ENCODE assay signal across 9 cellular contexts in the genomic region with DNA sequence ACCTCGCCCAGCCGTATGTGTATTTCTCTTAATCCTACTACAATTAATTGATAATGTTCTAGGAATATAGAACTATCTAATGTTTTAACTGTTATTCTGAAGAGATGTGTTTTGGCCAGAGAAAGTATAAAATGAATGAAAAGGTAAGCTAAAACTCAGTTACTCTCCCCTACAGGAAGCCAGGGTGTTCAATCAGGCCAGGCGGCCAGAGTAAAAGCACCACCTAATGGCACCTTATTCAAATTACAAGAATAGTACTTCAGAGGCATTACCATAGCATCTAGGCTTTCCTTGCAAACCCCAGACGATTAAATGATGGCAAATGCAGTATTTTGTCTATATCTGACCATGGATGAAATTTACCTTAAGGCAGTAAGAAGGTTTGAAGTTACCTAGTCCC. TPM values are rescaled to one million over a fixed set of nuclear protein-coding genes. Genes with fewer than 3 reads are reported as not detected.
DNase-seq lines count a peak whose midpoint lies in the region; ATAC-seq, FAIRE-seq and TF ChIP-seq lines count a peak whose summit lies in the region.
"Had no signal": no experiment of that assay in that cellular context is flagged by ENCODE, and none has a peak within 500 bp of the region (broad histone marks: within the 10 kb centered on the region; RNA-seq: fewer than 3 reads in every experiment).

No MANE protein-coding gene starts in this region.

- peaks cover 12% of the 10 kb centered on the region for H3K27me3 Mint-ChIP-seq in activated naive CD8-positive, alpha-beta T cell treated with anti-CD3 and anti-CD28 coated beads for 36 hours
- peaks cover 4% of the 10 kb centered on the region for H3K27me3 Mint-ChIP-seq in activated naive CD8-positive, alpha-beta T cell treated with anti-CD3 and anti-CD28 coated beads, Interleukin-2, amount 50 U/mL, for 24 hours
- H3K27me3 Mint-ChIP-seq: central memory CD8-positive, alpha-beta T cell had no signal

- no peak overlapping the region for H3K27ac Mint-ChIP-seq in activated naive CD8-positive, alpha-beta T cell treated with anti-CD3 and anti-CD28 coated beads for 36 hours
- H3K27ac Mint-ChIP-seq in activated naive CD8-positive, alpha-beta T cell treated with anti-CD3 and anti-CD28 coated beads, Interleukin-2, amount 50 U/mL, for 24 hours = no peak overlapping the region

- no peak for ATAC-seq in activated naive CD8-positive, alpha-beta T cell treated with anti-CD3 and anti-CD28 coated beads, Interleukin-2, amount 50 U/mL, for 24 hours
- ATAC-seq in HG03457 (IDR thresholded peaks at IDR 0.05; ENCODE audit: unreplicated experiment) = no peak

- H3K36me3 ChIP-seq in bronchial epithelial cell (ENCODE audit: control insufficient read depth, insufficient read depth, low read length) = no peaks in the 10 kb centered on the region

- H3K4me1 Mint-ChIP-seq in activated naive CD8-positive, alpha-beta T cell treated with anti-CD3 and anti-CD28 coated beads for 36 hours = no peaks in the 10 kb centered on the region
- peaks cover 5% of the 10 kb centered on the region for H3K4me1 Mint-ChIP-seq in activated naive CD8-positive, alpha-beta T cell treated with anti-CD3 and anti-CD28 coated beads, Interleukin-2, amount 50 U/mL, for 24 hours
- H3K4me1 Mint-ChIP-seq: central memory CD8-positive, alpha-beta T cell had no signal

- FAIRE-seq in bronchial epithelial cell (lab: Jason Lieb, UNC) (no peak), urothelium cell line (lab: Jason Lieb, UNC) (no peak)

- no peaks in the 10 kb centered on the region for H3K36me3 Mint-ChIP-seq in activated naive CD8-positive, alpha-beta T cell treated with anti-CD3 and anti-CD28 coated beads for 36 hours
- H3K36me3 Mint-ChIP-seq in activated naive CD8-positive, alpha-beta T cell treated with anti-CD3 and anti-CD28 coated beads, Interleukin-2, amount 50 U/mL, for 24 hours (ENCODE audit: low read depth) = no peaks in the 10 kb centered on the region

- no peaks in the 10 kb centered on the region for H3K27me3 ChIP-seq in bronchial epithelial cell (ENCODE audit: control insufficient read depth, insufficient read depth, low read length)

- no peak overlapping the region for H3K4me3 Mint-ChIP-seq in activated naive CD8-positive, alpha-beta T cell treated with anti-CD3 and anti-CD28 coated beads for 36 hours
- H3K4me3 Mint-ChIP-seq in activated naive CD8-positive, alpha-beta T cell treated with anti-CD3 and anti-CD28 coated beads, Interleukin-2, amount 50 U/mL, for 24 hours = no peak overlapping the region
- H3K4me3 Mint-ChIP-seq: central memory CD8-positive, alpha-beta T cell had no signal

- peaks cover 2% of the 10 kb centered on the region for H3K9me3 Mint-ChIP-seq in activated naive CD8-positive, alpha-beta T cell treated with anti-CD3 and anti-CD28 coated beads for 36 hours
- no peaks in the 10 kb centered on the region for H3K9me3 Mint-ChIP-seq in activated naive CD8-positive, alpha-beta T cell treated with anti-CD3 and anti-CD28 coated beads, Interleukin-2, amount 50 U/mL, for 24 hours
- H3K9me3 Mint-ChIP-seq: central memory CD8-positive, alpha-beta T cell had no signal

- TF ChIP-seq CTCF in NB4 (IDR thresholded peaks at IDR 0.05; ENCODE audit: low read depth, low read length) (peak; percentile 9), bronchial epithelial cell (IDR thresholded peaks at IDR 0.05; ENCODE audit: insufficient read depth, low read length, severe bottlenecking) (peak; percentile 15)

- peak; percentile 9 for DNase-seq in activated naive CD8-positive, alpha-beta T cell treated with anti-CD3 and anti-CD28 coated beads for 36 hours
- DNase-seq in activated naive CD8-positive, alpha-beta T cell treated with anti-CD3 and anti-CD28 coated beads, Interleukin-2, amount 50 U/mL, for 24 hours = no peak
- DNase-seq in NB4 (ENCODE audit: low read depth) (peak; percentile 42), bronchial epithelial cell (ENCODE audit: low read depth) (peak; percentile 20), urothelium cell line (ENCODE audit: low spot score) (peak; percentile 49), NCI-H2196 (lab: John Stamatoyannopoulos, UW; ENCODE audit: unreplicated experiment) (no peak)
- DNase-seq in activated CD4-positive, CD25-positive, alpha-beta regulatory T cell (lab: John Stamatoyannopoulos, UW) = no peak

- no peak for TF ChIP-seq POLR2A in NB4 (IDR thresholded peaks at IDR 0.05; ENCODE audit: extremely low read depth, insufficient read length)

- H3K4me3 ChIP-seq in NB4 (ENCODE audit: low read depth, low read length) (no peak overlapping the region), bronchial epithelial cell (ENCODE audit: low read depth, low read length) (no peak overlapping the region)

RNA-seq across cellular contexts. Expression of gene SLC12A8, which starts 10.4 kb away (rescaled TPM):
- 1 to 10 TPM; 1.8 to 1.9 TPM for total RNA-seq in activated naive CD8-positive, alpha-beta T cell treated with anti-CD3 and anti-CD28 coated beads for 36 hours
- 10.9 and 19.2 TPM in 2 replicates for total RNA-seq in bronchial epithelial cell

Comparison
In these comparisons a context has a peak if more than half of its experiments do, and no peak if none do; other contexts are left out.
1. DNase-seq: peak in activated naive CD8-positive, alpha-beta T cell treated with anti-CD3 and anti-CD28 coated beads for 36 hours (single experiment), NB4 (single experiment), bronchial epithelial cell (single experiment) and urothelium cell line (single experiment); none in activated naive CD8-positive, alpha-beta T cell treated with anti-CD3 and anti-CD28 coated beads, Interleukin-2, amount 50 U/mL, for 24 hours (single experiment), activated CD4-positive, CD25-positive, alpha-beta regulatory T cell (0 of 4) and NCI-H2196 (single experiment).